31 cellular contexts compared by ENCODE assay signal in the genomic region with DNA sequence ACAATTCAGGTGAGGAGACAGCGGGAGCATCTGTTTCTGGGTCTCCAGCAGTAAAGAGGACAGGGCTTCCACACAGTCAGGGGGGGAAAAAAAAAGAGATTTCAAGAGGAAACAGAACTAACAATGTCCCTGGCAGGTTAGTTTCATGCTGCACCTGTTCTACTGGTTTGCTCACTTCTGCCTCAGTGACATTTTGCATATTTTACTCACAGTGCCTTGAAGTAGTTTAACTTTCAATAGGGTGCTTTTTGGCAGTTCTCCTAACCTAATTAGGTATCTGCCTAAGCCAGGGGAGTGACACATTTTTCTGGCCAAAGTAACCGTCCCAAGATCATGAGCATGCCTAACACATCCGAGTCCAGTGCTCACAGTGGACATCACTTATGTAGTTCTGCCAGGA.
DNase-seq lines count a peak whose midpoint lies in the region; ATAC-seq and TF ChIP-seq lines count a peak whose summit lies in the region.
"Had no signal": no experiment of that assay in that cellular context is flagged by ENCODE, and none has a peak within 500 bp of the region (broad histone marks: within the 10 kb centered on the region; RNA-seq: fewer than 3 reads in every experiment).

No MANE protein-coding gene starts in this region.

- DNase-seq in SIG-M5 treated with dmso at 0.1 percent for 504 hours (lab: John Stamatoyannopoulos, UW; ENCODE audit: unreplicated experiment) (peak; percentile 11), SIG-M5 (lab: John Stamatoyannopoulos, UW) (no peak), lung (ENCODE audit: low spot score) (peak; percentile 27), midbrain (lab: John Stamatoyannopoulos, UW) (no peak), DMS 273 (lab: John Stamatoyannopoulos, UW; ENCODE audit: unreplicated experiment) (no peak), sigmoid colon (no peak)
- DNase-seq: activated gamma-delta T cell; activated naive CD8-positive, alpha-beta T cell treated with anti-CD3 and anti-CD28 coated beads, Interleukin-2, amount 10 ng/mL, durations not matched to agents 7 days and 5 days; activated T-cell treated with anti-CD3 and anti-CD28 coated beads for 4 hours; AML-193; CD8-positive, alpha-beta T cell; DMS153; effector memory CD4-positive, alpha-beta T cell; foreskin keratinocyte; HCEC 1CT; heart right ventricle; mesendoderm; NCI-H187; stimulated activated CD4-positive, alpha-beta T cell treated with anti-CD3 and anti-CD28 coated beads, Interleukin-15, amount 100 ng/mL, for 24 hours; stimulated activated naive B cell treated with anti-CD40 and anti-IgM and Interleukin-4, amounts not matched to agents 10 μg/mL and 1 μg/mL and 100 μg/mL, for 72 hours; T-helper 17 cell had no signal

- H3K9me3 ChIP-seq in lung (ENCODE audit: control insufficient read depth in 2 of 2, insufficient read depth in 1 of 2, low read length in 1 of 2) (no peaks in the 10 kb centered on the region), sigmoid colon (no peaks in the 10 kb centered on the region)
- H3K9me3 ChIP-seq: ascending aorta, esophagus muscularis mucosa, heart right ventricle, neutrophil, prostate gland, SK-N-SH had no signal

- no peak for TF ChIP-seq EP300 in sigmoid colon (IDR thresholded peaks at IDR 0.05)

- H3K27ac ChIP-seq in VCaP (peak overlapping the region; percentile 21; the same call in 1 of the 2 replicates), lung (ENCODE audit: low read depth in 1 of 2, low read length in 1 of 2) (no peak overlapping the region), sigmoid colon (no peak overlapping the region)
- H3K27ac ChIP-seq: ascending aorta, coronary artery, esophagus muscularis mucosa, foreskin keratinocyte, heart right ventricle, KMS-11, neutrophil, prostate gland, RWPE1 had no signal

- H3K4me3 ChIP-seq in lung: no peak overlapping the region
- H3K4me3 ChIP-seq in sigmoid colon: no peak overlapping the region
- H3K4me3 ChIP-seq: ascending aorta, coronary artery, esophagus muscularis mucosa, heart right ventricle, prostate gland had no signal

- WGBS in lung, 2 donors: 59 to 82% methylated on average over 3 of the region's 3 CpGs
- WGBS in sigmoid colon, 2 donors: 32 to 68% methylated on average over 3 of the region's 3 CpGs

- ATAC-seq in lung (ENCODE audit: insufficient read depth, low FRiP score) (no peak), GM21367 (IDR thresholded peaks at IDR 0.05; ENCODE audit: unreplicated experiment) (no peak)
- ATAC-seq: CD8-positive, alpha-beta T cell; foreskin keratinocyte; heart right ventricle; stimulated activated naive B cell treated with anti-CD40 and anti-IgM and Interleukin-4, amounts not matched to agents 10 μg/mL and 1 μg/mL and 100 μg/mL, for 72 hours; T-helper 17 cell had no signal

- no peak for TF ChIP-seq CTCF in VCaP (conservative IDR thresholded peaks at IDR 0.05)
- TF ChIP-seq CTCF in lung (IDR thresholded peaks at IDR 0.05; ENCODE audit: control extremely low read depth, extremely low read depth): no peak
- TF ChIP-seq CTCF in sigmoid colon (IDR thresholded peaks at IDR 0.05): no peak

- TF ChIP-seq POLR2A in sigmoid colon (IDR thresholded peaks at IDR 0.05): no peak

- no peaks in the 10 kb centered on the region for H3K36me3 ChIP-seq in lung (ENCODE audit: control insufficient read depth in 2 of 2, insufficient read depth in 2 of 2, low read length in 2 of 2)
- H3K36me3 ChIP-seq in sigmoid colon: no peaks in the 10 kb centered on the region
- H3K36me3 ChIP-seq: ascending aorta, esophagus muscularis mucosa, heart right ventricle, neutrophil, prostate gland had no signal

- intact Hi-C loops in sigmoid colon (cut with DNase I): no loop called here

- H3K27me3 ChIP-seq in lung (ENCODE audit: control insufficient read depth, insufficient read depth) (no peaks in the 10 kb centered on the region), sigmoid colon (peaks cover 0 to 12% (median 3%) of the 10 kb centered on the region in 3 donors)
- H3K27me3 ChIP-seq: ascending aorta had no signal

- H3K4me1 ChIP-seq in lung (ENCODE audit: control insufficient read depth in 2 of 2, insufficient read depth in 2 of 2, low read length in 2 of 2) (no peaks in the 10 kb centered on the region), sigmoid colon (no peaks in the 10 kb centered on the region)
- H3K4me1 ChIP-seq: ascending aorta, foreskin keratinocyte, heart right ventricle, prostate gland had no signal

Comparison
In these comparisons a context has a peak if more than half of its experiments do, and no peak if none do; other contexts are left out.
1. DNase-seq: peak in SIG-M5 treated with dmso at 0.1 percent for 504 hours (single experiment) and lung (single experiment); none in SIG-M5 (single experiment), midbrain (single experiment), DMS 273 (single experiment) and sigmoid colon (single experiment).